In the genomic region with DNA sequence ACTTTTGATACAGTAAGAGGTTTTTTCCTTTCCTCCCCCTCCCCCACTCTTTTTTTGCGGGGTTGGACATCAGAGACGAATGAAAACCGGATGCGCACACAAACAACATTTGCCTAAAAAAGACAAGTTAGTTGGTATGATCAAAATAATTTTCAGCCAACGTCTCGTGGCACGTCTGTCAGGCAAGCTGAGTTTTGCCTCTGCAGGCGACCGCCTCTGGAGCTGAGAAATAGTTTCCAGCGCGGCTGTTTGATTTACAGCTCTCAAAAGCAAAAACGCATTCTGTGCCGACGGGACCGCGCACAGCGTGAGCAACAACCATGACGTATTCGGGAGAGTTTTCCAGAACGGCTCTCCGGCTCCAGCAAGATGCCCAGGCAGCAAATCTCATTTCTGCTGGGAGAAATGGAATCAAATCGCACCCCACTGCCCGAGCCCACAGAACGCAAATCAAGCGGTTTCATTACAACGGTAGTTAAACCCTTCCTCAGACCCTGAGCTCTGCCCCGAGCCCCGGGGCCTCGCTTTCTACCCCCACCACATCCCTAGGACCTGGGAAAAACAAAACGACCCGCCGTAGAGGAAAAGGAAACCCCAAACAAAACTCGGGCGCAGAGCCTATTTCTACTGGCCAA, we compare ENCODE assay signal across 8 cellular contexts. TPM values are rescaled to one million over a fixed set of nuclear protein-coding genes. Genes with fewer than 3 reads are reported as not detected.
DNase-seq lines count a peak whose midpoint lies in the region; ATAC-seq and TF ChIP-seq lines count a peak whose summit lies in the region.

No MANE protein-coding gene starts in this region.

- TF ChIP-seq CTCF in OCI-LY7 (conservative IDR thresholded peaks at IDR 0.05; ENCODE audit: low read length) = no peak; the same call in 1 of the 2 replicates
- no peak for TF ChIP-seq CTCF in parathyroid adenoma (IDR thresholded peaks at IDR 0.05)
- no peak for TF ChIP-seq CTCF in transverse colon (IDR thresholded peaks at IDR 0.05)

- no peaks in the 10 kb centered on the region for H3K9me3 ChIP-seq in OCI-LY7 (ENCODE audit: low read length)
- no peaks in the 10 kb centered on the region for H3K9me3 ChIP-seq in parathyroid adenoma (ENCODE audit: control insufficient read depth, low read length)
- H3K9me3 ChIP-seq in transverse colon = no peaks in the 10 kb centered on the region

- H3K4me2 ChIP-seq in OCI-LY7 (ENCODE audit: low read length) (peak overlapping the region; percentile 88), parathyroid adenoma (ENCODE audit: low read length) (peak overlapping the region; percentile 87)

- H2AFZ ChIP-seq in OCI-LY7 (ENCODE audit: low read length) = peak overlapping the region; percentile 80
- peak overlapping the region; percentile 98 for H2AFZ ChIP-seq in parathyroid adenoma

- H3K27me3 Mint-ChIP-seq in activated T-cell treated with anti-CD3 and anti-CD28 coated beads, Interleukin-2, amount 50 U/mL, for 24 hours = no peaks in the 10 kb centered on the region
- H3K27me3 Mint-ChIP-seq in activated naive CD4-positive, alpha-beta T cell treated with anti-CD3 and anti-CD28 coated beads for 36 hours (ENCODE audit: low read depth) = no peaks in the 10 kb centered on the region

- H3K4me3 ChIP-seq in OCI-LY7 (ENCODE audit: low read depth, low read length, poor library complexity, severe bottlenecking) (peak overlapping the region; percentile 76), parathyroid adenoma (ENCODE audit: low read depth, low read length) (peak overlapping the region; percentile 94), transverse colon (peak overlapping the region; percentile 49 to 67 (median 60))

- H3K36me3 Mint-ChIP-seq in activated T-cell treated with anti-CD3 and anti-CD28 coated beads, Interleukin-2, amount 50 U/mL, for 24 hours (ENCODE audit: low read depth) = no peaks in the 10 kb centered on the region
- no peaks in the 10 kb centered on the region for H3K36me3 Mint-ChIP-seq in activated naive CD4-positive, alpha-beta T cell treated with anti-CD3 and anti-CD28 coated beads for 36 hours (ENCODE audit: low read depth)

- H3K9me3 Mint-ChIP-seq in activated T-cell treated with anti-CD3 and anti-CD28 coated beads, Interleukin-2, amount 50 U/mL, for 24 hours = no peaks in the 10 kb centered on the region
- H3K9me3 Mint-ChIP-seq in activated naive CD4-positive, alpha-beta T cell treated with anti-CD3 and anti-CD28 coated beads for 36 hours = no peaks in the 10 kb centered on the region

- H3K79me2 ChIP-seq in OCI-LY7 (ENCODE audit: insufficient read depth, low read depth, low read length) (no peaks in the 10 kb centered on the region), parathyroid adenoma (no peaks in the 10 kb centered on the region)

- TF ChIP-seq EP300 in transverse colon (IDR thresholded peaks at IDR 0.05; ENCODE audit: low read depth) = no peak

- WGBS in transverse colon (ENCODE audit: low coverage in 1 of 2), 2 donors = 0 to 1% methylated on average over 9 to 30 of the region's 34 CpGs

- DNase-seq in activated T-cell treated with anti-CD3 and anti-CD28 coated beads for 1 hour (ENCODE audit: low read depth) (peak; percentile 62), OCI-LY7 (ENCODE audit: low spot score) (peak; percentile 54), Right ventricle myocardium superior (peak; percentile 74), transverse colon (peak; percentile 72)
- no peak for DNase-seq in activated T-cell treated with anti-CD3 and anti-CD28 coated beads, Interleukin-2, amount 50 U/mL, for 24 hours
- DNase-seq in activated naive CD4-positive, alpha-beta T cell treated with anti-CD3 and anti-CD28 coated beads for 36 hours = peak; percentile 72

- CTCF ChIA-PET in OCI-LY7 (lab: Charles Lee; ENCODE audit: unreplicated experiment) = no interaction called here
- CTCF ChIA-PET in activated naive CD4-positive, alpha-beta T cell treated with anti-CD3 and anti-CD28 coated beads for 36 hours (lab: Charles Lee) = interaction anchor here (0.6 to 2.6 kb wide), 8 partner anchors 9 to 93 kb away, joined by 3 to 8 read pairs (median 3); no protein-coding TSS in a partner anchor

- POLR2A ChIA-PET in OCI-LY7 (lab: Charles Lee) = interaction anchor here (1.6 to 3.3 kb wide), 3 partner anchors 14 to 127 kb away, joined by 6 to 33 read pairs (median 9); partner anchors contain the start of genes CALM1 and PSMC1

- H3K27me3 ChIP-seq in parathyroid adenoma (ENCODE audit: control insufficient read depth, insufficient read depth, low read length) (no peaks in the 10 kb centered on the region), transverse colon (no peaks in the 10 kb centered on the region)

- no peak overlapping the region for H3K4me3 Mint-ChIP-seq in activated T-cell treated with anti-CD3 and anti-CD28 coated beads, Interleukin-2, amount 50 U/mL, for 24 hours
- no peak overlapping the region for H3K4me3 Mint-ChIP-seq in activated naive CD4-positive, alpha-beta T cell treated with anti-CD3 and anti-CD28 coated beads for 36 hours

- H4K20me1 ChIP-seq in OCI-LY7 (ENCODE audit: insufficient read depth, low read length) = no peaks in the 10 kb centered on the region

- H3K27ac ChIP-seq in OCI-LY7 (ENCODE audit: low read depth, low read length, poor library complexity, severe bottlenecking) = peak overlapping the region; percentile 79
- H3K27ac ChIP-seq in parathyroid adenoma = peak overlapping the region; percentile 100
- peak overlapping the region; percentile 99 to 100 (median 100) for H3K27ac ChIP-seq in transverse colon

- in situ Hi-C loops in transverse colon (cut with MboI; ENCODE audit: low pct_ligation_motif_present in 1 of 4, low pct_unique_long_range_greater_than_20kb in 1 of 4, low sequenced_read_pairs in 3 of 4) = no loop called here

- H3K27ac Mint-ChIP-seq in activated T-cell treated with anti-CD3 and anti-CD28 coated beads, Interleukin-2, amount 50 U/mL, for 24 hours = no peak overlapping the region
- no peak overlapping the region for H3K27ac Mint-ChIP-seq in activated naive CD4-positive, alpha-beta T cell treated with anti-CD3 and anti-CD28 coated beads for 36 hours

- H3K4me1 ChIP-seq in OCI-LY7 (ENCODE audit: insufficient read depth, low read length, poor library complexity, severe bottlenecking) (peaks cover 29% of the 10 kb centered on the region), parathyroid adenoma (peaks cover 12% of the 10 kb centered on the region), transverse colon (peaks cover 18 to 47% (median 33%) of the 10 kb centered on the region in 4 donors)

- peak; percentile 28 for ATAC-seq in HG03354 (IDR thresholded peaks at IDR 0.05; ENCODE audit: poor library complexity, severe bottlenecking, unreplicated experiment)
- peak; percentile 49 for ATAC-seq in Right ventricle myocardium superior (ENCODE audit: poor library complexity)

- TSS peak; percentile 96 for BruUV-seq in OCI-LY7 (replicated peaks; lab: Mats Ljungman, UMichigan)

- peak overlapping the region; percentile 98 for H3K9ac ChIP-seq in parathyroid adenoma

- H3K36me3 ChIP-seq in OCI-LY7 (ENCODE audit: insufficient read depth, low read length) = no peaks in the 10 kb centered on the region
- H3K36me3 ChIP-seq in parathyroid adenoma (ENCODE audit: control insufficient read depth, insufficient read depth, low read length) = no peaks in the 10 kb centered on the region
- no peaks in the 10 kb centered on the region for H3K36me3 ChIP-seq in transverse colon

- H3K4me1 Mint-ChIP-seq in activated T-cell treated with anti-CD3 and anti-CD28 coated beads, Interleukin-2, amount 50 U/mL, for 24 hours (ENCODE audit: low read depth) = peaks cover 9% of the 10 kb centered on the region
- peaks cover 19% of the 10 kb centered on the region for H3K4me1 Mint-ChIP-seq in activated naive CD4-positive, alpha-beta T cell treated with anti-CD3 and anti-CD28 coated beads for 36 hours (ENCODE audit: low read depth)

- no peaks in the 10 kb centered on the region for H3K9me2 ChIP-seq in OCI-LY7 (ENCODE audit: insufficient read depth, low read length)

- no peak for TF ChIP-seq POLR2A in transverse colon (IDR thresholded peaks at IDR 0.05)

- intact Hi-C loops in OCI-LY7 (cut with micrococcal nuclease; ENCODE audit: unreplicated experiment) (loop anchor here (1.0 to 5.0 kb wide), 3 partner anchors 14 to 765 kb away; partner anchors contain the start of gene NRDE2), Right ventricle myocardium superior (cut with DNase I) (loop anchor here (2.0 to 5.0 kb wide), 2 partner anchors 14 to 50 kb away; partner anchors contain the start of genes CALM1 and NRDE2), transverse colon (cut with DNase I; ENCODE audit: low total_unique reads) (loop anchor here (2.0 kb wide), 1 partner anchor 14 kb away; the partner anchor contains the start of gene CALM1)
- intact Hi-C loops in activated naive CD4-positive, alpha-beta T cell treated with anti-CD3 and anti-CD28 coated beads for 36 hours (cut with micrococcal nuclease) = loop anchor here (1.0 to 10.0 kb wide), 12 partner anchors 14 to 865 kb away; partner anchors contain the start of genes DGLUCY, NRDE2 and RPS6KA5

RNA-seq across cellular contexts. Expression of gene CALM1, which starts 14.2 kb away (rescaled TPM):
- total RNA-seq in OCI-LY7 (2014; rRNA removed; shearing (Covaris generic)) = 311 and 323 TPM in 2 replicates
- total RNA-seq in OCI-LY7 (2022) = 282 and 288 TPM in 2 replicates
- 100 to 1,000 TPM; 404 to 409 TPM for total RNA-seq in activated naive CD4-positive, alpha-beta T cell treated with anti-CD3 and anti-CD28 coated beads for 36 hours
- total RNA-seq in Right ventricle myocardium superior = 575 TPM
- 1,000 to 10,000 TPM in 1 of 4 donors, 100 to 1,000 TPM in 3; 297 to 1,199 (median 723) TPM for total RNA-seq in transverse colon

RNA-seq across cellular contexts. Expression of gene NRDE2, which starts 50.9 kb away (rescaled TPM):
- 12.3 and 15.4 TPM in 2 replicates for total RNA-seq in OCI-LY7 (2014; rRNA removed; shearing (Covaris generic))
- total RNA-seq in OCI-LY7 (2022) (16.6 and 19.1 TPM in 2 replicates), Right ventricle myocardium superior (9.5 TPM), transverse colon (10 to 100 TPM; 18.6 to 26.9 (median 21.0) TPM)
- 10 to 100 TPM; 22.0 to 23.1 TPM for total RNA-seq in activated naive CD4-positive, alpha-beta T cell treated with anti-CD3 and anti-CD28 coated beads for 36 hours
